8 cellular contexts compared by ENCODE assay signal in the genomic region with DNA sequence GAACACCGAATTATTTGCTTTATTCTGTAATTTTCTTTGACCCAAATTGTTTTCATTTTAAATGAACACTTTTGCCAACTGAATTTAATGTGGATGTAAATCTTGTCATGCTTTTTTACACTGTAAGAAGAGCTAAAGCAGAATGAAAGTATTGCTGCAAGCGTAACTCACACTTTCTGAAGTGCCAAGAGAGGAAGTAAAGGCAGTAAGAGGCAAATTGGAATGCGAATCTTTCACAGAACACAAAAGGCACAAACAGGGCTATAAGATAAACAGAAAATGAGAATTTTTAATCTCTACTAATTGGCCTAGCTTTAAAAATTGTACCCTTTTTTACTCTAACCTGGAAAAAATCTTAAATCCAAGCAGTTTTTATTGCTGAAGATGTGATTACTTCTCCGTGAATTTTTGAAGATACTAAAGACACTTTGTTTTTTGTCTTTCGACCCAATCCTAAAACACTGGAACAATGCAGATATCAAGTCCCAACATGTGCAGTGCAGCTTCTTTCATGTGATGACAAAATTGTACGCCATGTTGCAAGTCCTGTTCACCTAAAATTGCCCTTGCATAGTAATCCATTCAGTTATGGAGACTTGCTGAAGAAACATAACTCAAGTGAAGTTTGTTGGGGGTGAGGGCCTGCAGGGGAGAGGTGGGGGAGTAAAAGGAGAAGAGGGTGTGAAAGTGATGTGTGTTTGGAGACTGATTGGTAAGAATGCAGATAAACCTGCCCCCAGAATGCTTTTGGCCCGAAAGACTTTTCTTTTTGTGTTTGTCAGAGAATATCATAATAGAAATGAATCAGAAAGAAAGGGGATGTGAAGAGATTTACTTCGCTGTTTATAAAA. TPM values are rescaled to one million over a fixed set of nuclear protein-coding genes. Genes with fewer than 3 reads are reported as not detected.
DNase-seq lines count a peak whose midpoint lies in the region; ATAC-seq and TF ChIP-seq lines count a peak whose summit lies in the region.

No MANE protein-coding gene starts in this region.

- H3K9me3 Mint-ChIP-seq in activated CD4-positive, alpha-beta T cell treated with anti-CD3 and anti-CD28 coated beads for 36 hours (ENCODE audit: low read depth), result no peaks in the 10 kb centered on the region
- no peaks in the 10 kb centered on the region for H3K9me3 Mint-ChIP-seq in activated B cell treated with CpG ODN at 0.5 μM for 24 hours
- no peaks in the 10 kb centered on the region for H3K9me3 Mint-ChIP-seq in stimulated activated memory B cell treated with anti-CD40 and anti-IgM and Interleukin-4, amounts not matched to agents 10 μg/mL and 1 μg/mL and 100 μg/mL, for 72 hours

- H3K9me3 ChIP-seq in iPS-18c (ENCODE audit: control insufficient read depth, insufficient read depth, low read length), result no peaks in the 10 kb centered on the region

- TF ChIP-seq CTCF in activated B cell treated with CpG ODN at 0.5 μM for 24 hours (IDR thresholded peaks at IDR 0.05), result no peak

- no peak for DNase-seq in activated CD4-positive, alpha-beta T cell treated with anti-CD3 and anti-CD28 coated beads for 36 hours
- DNase-seq in activated CD4-positive, alpha-beta T cell treated with anti-CD3 and anti-CD28 coated beads for 4 hours, result no peak
- DNase-seq in activated B cell treated with CpG ODN at 0.5 μM for 24 hours, result no peak
- no peak for DNase-seq in stimulated activated CD8-positive, alpha-beta memory T cell treated with anti-CD3 and anti-CD28 coated beads, Interleukin-4, amount 100 ng/mL, for 48 hours
- DNase-seq in NAMALWA (ENCODE audit: low spot score), result no peak

- POLR2A ChIA-PET in activated CD4-positive, alpha-beta T cell treated with anti-CD3 and anti-CD28 coated beads for 36 hours (lab: Charles Lee), result interaction anchor here (0.6 kb wide), 1 partner anchor 912 kb away, joined by 3 read pairs; no protein-coding TSS in a partner anchor
- POLR2A ChIA-PET in activated B cell treated with CpG ODN at 0.5 μM for 24 hours (lab: Charles Lee), result interaction anchor here (0.5 to 2.5 kb wide), 6 partner anchors 73 to 236 kb away, joined by 3 to 37 read pairs (median 4); a partner anchor contains a TSS

- H3K4me1 Mint-ChIP-seq in activated CD4-positive, alpha-beta T cell treated with anti-CD3 and anti-CD28 coated beads for 36 hours, result peaks cover 56% of the 10 kb centered on the region
- H3K4me1 Mint-ChIP-seq in activated B cell treated with CpG ODN at 0.5 μM for 24 hours, result peaks cover 61% of the 10 kb centered on the region
- peaks cover 54% of the 10 kb centered on the region for H3K4me1 Mint-ChIP-seq in stimulated activated memory B cell treated with anti-CD40 and anti-IgM and Interleukin-4, amounts not matched to agents 10 μg/mL and 1 μg/mL and 100 μg/mL, for 72 hours

- CTCF ChIA-PET in activated CD4-positive, alpha-beta T cell treated with anti-CD3 and anti-CD28 coated beads for 36 hours (lab: Charles Lee), result interaction anchor here (1.0 to 2.2 kb wide), 7 partner anchors 15 to 493 kb away, joined by 3 to 13 read pairs (median 4); a partner anchor contains a TSS
- CTCF ChIA-PET in activated B cell treated with CpG ODN at 0.5 μM for 24 hours (lab: Charles Lee), result interaction anchor here (0.6 kb wide), 1 partner anchor 72 kb away, joined by 4 read pairs; no protein-coding TSS in a partner anchor

- intact Hi-C loops in activated CD4-positive, alpha-beta T cell treated with anti-CD3 and anti-CD28 coated beads for 36 hours (cut with DNase I, micrococcal nuclease), result loop anchor here (2.0 to 10.0 kb wide), 9 partner anchors 108 to 1082 kb away; a partner anchor contains a TSS
- intact Hi-C loops in activated B cell treated with CpG ODN at 0.5 μM for 24 hours (cut with micrococcal nuclease), result loop anchor here (1.0 to 10.0 kb wide), 4 partner anchors 168 to 1102 kb away; a partner anchor contains a TSS

- peak overlapping the region; percentile 99 for H3K4me3 ChIP-seq in iPS-18c (ENCODE audit: insufficient read depth, low read depth, low read length)

- peaks cover 2% of the 10 kb centered on the region for H3K27me3 Mint-ChIP-seq in activated CD4-positive, alpha-beta T cell treated with anti-CD3 and anti-CD28 coated beads for 36 hours
- H3K27me3 Mint-ChIP-seq in activated B cell treated with CpG ODN at 0.5 μM for 24 hours, result no peaks in the 10 kb centered on the region
- no peaks in the 10 kb centered on the region for H3K27me3 Mint-ChIP-seq in stimulated activated memory B cell treated with anti-CD40 and anti-IgM and Interleukin-4, amounts not matched to agents 10 μg/mL and 1 μg/mL and 100 μg/mL, for 72 hours

- peak overlapping the region; percentile 94 for H3K4me3 Mint-ChIP-seq in activated CD4-positive, alpha-beta T cell treated with anti-CD3 and anti-CD28 coated beads for 36 hours
- H3K4me3 Mint-ChIP-seq in activated B cell treated with CpG ODN at 0.5 μM for 24 hours, result peak overlapping the region; percentile 93
- peak overlapping the region; percentile 90 for H3K4me3 Mint-ChIP-seq in stimulated activated memory B cell treated with anti-CD40 and anti-IgM and Interleukin-4, amounts not matched to agents 10 μg/mL and 1 μg/mL and 100 μg/mL, for 72 hours

- H3K36me3 Mint-ChIP-seq in activated CD4-positive, alpha-beta T cell treated with anti-CD3 and anti-CD28 coated beads for 36 hours (ENCODE audit: low read depth), result peaks cover 35% of the 10 kb centered on the region
- peaks cover 33% of the 10 kb centered on the region for H3K36me3 Mint-ChIP-seq in activated B cell treated with CpG ODN at 0.5 μM for 24 hours (ENCODE audit: low read depth)
- H3K36me3 Mint-ChIP-seq in stimulated activated memory B cell treated with anti-CD40 and anti-IgM and Interleukin-4, amounts not matched to agents 10 μg/mL and 1 μg/mL and 100 μg/mL, for 72 hours, result no peaks in the 10 kb centered on the region

- H3K27ac Mint-ChIP-seq in activated CD4-positive, alpha-beta T cell treated with anti-CD3 and anti-CD28 coated beads for 36 hours, result peak overlapping the region; percentile 90
- H3K27ac Mint-ChIP-seq in activated B cell treated with CpG ODN at 0.5 μM for 24 hours, result peak overlapping the region; percentile 90
- peak overlapping the region; percentile 81 for H3K27ac Mint-ChIP-seq in stimulated activated memory B cell treated with anti-CD40 and anti-IgM and Interleukin-4, amounts not matched to agents 10 μg/mL and 1 μg/mL and 100 μg/mL, for 72 hours

- no peak for ATAC-seq in activated CD4-positive, alpha-beta T cell treated with anti-CD3 and anti-CD28 coated beads for 36 hours
- ATAC-seq in activated B cell treated with CpG ODN at 0.5 μM for 24 hours (ENCODE audit: low read depth), result no peak
- no peak for ATAC-seq in stimulated activated memory B cell treated with anti-CD40 and anti-IgM and Interleukin-4, amounts not matched to agents 10 μg/mL and 1 μg/mL and 100 μg/mL, for 72 hours
- no peak for ATAC-seq in GM19463 (IDR thresholded peaks at IDR 0.05; ENCODE audit: unreplicated experiment)

RNA-seq across cellular contexts. Expression of a gene that starts 1.4 kb away (rescaled TPM):
- total RNA-seq in activated CD4-positive, alpha-beta T cell treated with anti-CD3 and anti-CD28 coated beads for 36 hours, result 10 to 100 TPM; 23.9 to 25.4 TPM
- 24.8 and 26.9 TPM in 2 replicates for total RNA-seq in activated B cell treated with CpG ODN at 0.5 μM for 24 hours
